In the genomic region with DNA sequence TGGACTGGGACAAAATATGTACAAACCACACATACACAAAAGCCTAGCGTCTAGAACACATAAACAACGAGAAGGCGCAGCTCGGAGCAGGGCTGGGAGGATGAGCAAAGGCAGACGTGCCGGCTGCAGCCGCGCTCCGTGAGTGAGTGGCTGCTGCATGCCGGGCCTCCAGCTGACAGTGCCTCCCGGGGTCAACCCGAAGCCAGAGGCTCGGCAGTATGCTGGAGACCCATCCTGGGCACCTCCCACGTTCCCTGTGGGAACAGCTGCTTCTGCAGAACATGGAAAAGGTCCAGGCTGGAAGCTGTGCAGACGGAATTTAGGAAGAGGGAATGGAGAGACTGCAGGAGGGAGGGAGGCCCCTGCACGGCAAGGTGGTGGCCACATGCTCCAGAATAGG, we compare ENCODE assay signal across 10 cellular contexts.
DNase-seq lines count a peak whose midpoint lies in the region; TF ChIP-seq lines count a peak whose summit lies in the region.
"Had no signal": no experiment of that assay in that cellular context is flagged by ENCODE, and none has a peak within 500 bp of the region (broad histone marks: within the 10 kb centered on the region; RNA-seq: fewer than 3 reads in every experiment).

No MANE protein-coding gene starts in this region.

- no peaks in the 10 kb centered on the region for H3K36me3 ChIP-seq in muscle layer of colon (ENCODE audit: insufficient read depth, low read length)
- H3K36me3 ChIP-seq: upper lobe of left lung had no signal

- DNase-seq in AG10803 (ENCODE audit: low read depth) (peak; percentile 75), HEK293T (ENCODE audit: extremely low spot score) (peak; percentile 36), astrocyte of the hippocampus (ENCODE audit: low read depth, low spot score) (peak; percentile 26), T-helper 1 cell (no peak), GF-D8 (lab: John Stamatoyannopoulos, UW) (no peak), NCI-H774 (lab: John Stamatoyannopoulos, UW) (no peak)
- DNase-seq in NK-92 treated with Interleukin-12 subunit alpha and Interleukin-12 subunit beta, amount 100 ng/mL, for 24 hours (lab: John Stamatoyannopoulos, UW) = no peak
- DNase-seq: Caco-2 had no signal

- H3K9me3 ChIP-seq in muscle layer of colon (ENCODE audit: low read length) = no peaks in the 10 kb centered on the region
- H3K9me3 ChIP-seq: Caco-2, upper lobe of left lung had no signal

- no peak overlapping the region for H3K9ac ChIP-seq in muscle layer of colon (ENCODE audit: low read length)

- POLR2A ChIA-PET in HEK293T (lab: Yijun Ruan, JAX) = no interaction called here

- CTCF ChIA-PET in HEK293T (lab: Yijun Ruan, JAX) = no interaction called here

- H3K27me3 ChIP-seq in muscle layer of colon (ENCODE audit: control insufficient read depth in 1 of 2, insufficient read depth in 2 of 2, low read length in 2 of 2) = no peaks in the 10 kb centered on the region
- H3K27me3 ChIP-seq: upper lobe of left lung had no signal

- H3K27ac ChIP-seq in muscle layer of colon (ENCODE audit: low read depth, low read length) = peak overlapping the region; percentile 14

- peaks cover 24% of the 10 kb centered on the region for H3K4me1 ChIP-seq in muscle layer of colon (ENCODE audit: insufficient read depth, low read length)

- H3K4me3 ChIP-seq in AG10803 (ENCODE audit: low read length) = peak overlapping the region; percentile 27
- H3K4me3 ChIP-seq in muscle layer of colon (ENCODE audit: low read depth in 1 of 2, low read length in 2 of 2) = peak overlapping the region; percentile 8 to 47
- H3K4me3 ChIP-seq: upper lobe of left lung had no signal

- TF ChIP-seq CTCF in AG10803 (conservative IDR thresholded peaks at IDR 0.05; ENCODE audit: low read length) = no peak

TF ChIP-seq in HEK293T, 16 proteins besides CTCF, POLR2A, EP300 and RAD21:
- TF ChIP-seq LEF1 (IDR thresholded peaks at IDR 0.05; ENCODE audit: borderline replicate concordance) (no peak), L3MBTL2 (conservative IDR thresholded peaks at IDR 0.05) (no peak)

Comparison
In these comparisons a context has a peak if more than half of its experiments do, and no peak if none do; other contexts are left out.
1. DNase-seq: peak in AG10803 (single experiment), HEK293T (single experiment) and astrocyte of the hippocampus (single experiment); none in T-helper 1 cell (0 of 5), GF-D8 (single experiment), NCI-H774 (single experiment) and NK-92 treated with Interleukin-12 subunit alpha and Interleukin-12 subunit beta, amount 100 ng/mL, for 24 hours (single experiment).